ENCODE assay signal across 13 cellular contexts in genomic region chr17:31051517-31051916, GRCh38. TPM values are rescaled to one million over a fixed set of nuclear protein-coding genes. Genes with fewer than 3 reads are reported as not detected.
A peak's percentile ranks its signal among the peaks of the same experiment; 100 is the strongest.
DNase-seq lines count a peak whose midpoint lies in the region; ATAC-seq and TF ChIP-seq lines count a peak whose summit lies in the region.
"Had no signal": no experiment of that assay in that cellular context is flagged by ENCODE, and none has a peak within 500 bp of the region (broad histone marks: within the 10 kb centered on the region; RNA-seq: fewer than 3 reads in every experiment).

No MANE protein-coding gene starts in this region.

- H2AK9ac ChIP-seq in IMR-90 (replicated peaks; ENCODE audit: low read depth, low read length, poor library complexity) = peak overlapping the region; percentile 8

- 0 out of 2 replicates have a peak overlapping the region, but pooled peaks have one; percentile 57 for H3K23ac ChIP-seq in IMR-90 (ENCODE audit: low read depth, low read length)

- peak overlapping the region; percentile 26 for H3K27ac Mint-ChIP-seq in stimulated activated effector memory CD8-positive, alpha-beta T cell treated with anti-CD3 and anti-CD28 coated beads, Interleukin-12 subunit alpha, Interleukin-12 subunit beta, amount 100 ng/mL, for 72 hours
- H3K27ac Mint-ChIP-seq: activated CD4-positive, alpha-beta memory T cell treated with anti-CD3 and anti-CD28 coated beads for 36 hours; activated T-helper 2 cell treated with anti-CD3 and anti-CD28 coated beads, Interferon-gamma antibody, Interleukin-2, Interleukin-4, amounts not matched to agents 10 μg/mL and 5 μg/mL and 100 μg/mL, durations not matched to agents 14 hours and 24 hours and 36 hours had no signal

- WGBS in IMR-90 (ENCODE audit: extremely low coverage in 2 of 2, insufficient read length in 1 of 2), 2 experiments = no CpG with 5 or more reads among the region's 2 CpGs

- TF ChIP-seq RAD21 in IMR-90 (IDR thresholded peaks at IDR 0.05; ENCODE audit: low read length) = no peak

- CTCF ChIA-PET in IMR-90 (lab: Yijun Ruan, JAX) = interaction anchor here (0.5 to 0.7 kb wide), 2 partner anchors 331 to 788 kb away, joined by 3 read pairs; no protein-coding TSS in a partner anchor

- peak overlapping the region; percentile 76 for H3K4ac ChIP-seq in IMR-90 (ENCODE audit: low read depth, low read length)

- peak overlapping the region; percentile 64 for H3K14ac ChIP-seq in IMR-90 (replicated peaks; ENCODE audit: low read depth, low read length)

- dilution Hi-C loops in IMR-90 (cut with HindIII; ENCODE audit: low sequenced_read_pairs, unreplicated experiment) = no loop called here

- H3K9me3 ChIP-seq in IMR-90 (ENCODE audit: control insufficient read depth, insufficient read depth, low read length) = peaks cover 3% of the 10 kb centered on the region; the same call in 1 of the 2 replicates
- no peaks in the 10 kb centered on the region for H3K9me3 ChIP-seq in SJCRH30 (replicated peaks)

- ATAC-seq in IMR-90 (ENCODE audit: low read depth) (no peak), foreskin keratinocyte (no peak)
- no peak for ATAC-seq in stimulated activated effector memory CD8-positive, alpha-beta T cell treated with anti-CD3 and anti-CD28 coated beads, Interleukin-12 subunit alpha, Interleukin-12 subunit beta, amount 100 ng/mL, for 72 hours

- H3K4me2 ChIP-seq in IMR-90 (ENCODE audit: low read depth, low read length) = no peak overlapping the region

- peak overlapping the region; percentile 71 for H2AFZ ChIP-seq in IMR-90 (replicated peaks; ENCODE audit: low read length, poor library complexity)

- H3K18ac ChIP-seq in IMR-90 (ENCODE audit: low read depth, low read length) = peak overlapping the region; percentile 25; the same call in 1 of the 2 replicates

- no peak overlapping the region for H3K4me3 Mint-ChIP-seq in stimulated activated effector memory CD8-positive, alpha-beta T cell treated with anti-CD3 and anti-CD28 coated beads, Interleukin-12 subunit alpha, Interleukin-12 subunit beta, amount 100 ng/mL, for 72 hours
- H3K4me3 Mint-ChIP-seq: activated CD4-positive, alpha-beta memory T cell treated with anti-CD3 and anti-CD28 coated beads for 36 hours had no signal

- peak overlapping the region; percentile 68 for H4K91ac ChIP-seq in IMR-90 (ENCODE audit: insufficient read depth, low read depth, low read length)

- peaks cover 12% of the 10 kb centered on the region for H3K9me1 ChIP-seq in IMR-90 (ENCODE audit: insufficient read depth, low read length)

- no TSS peak for BruUV-seq in IMR-90 (replicated peaks; lab: Mats Ljungman, UMichigan)

- no peak overlapping the region for H3K9ac ChIP-seq in IMR-90 (ENCODE audit: low read depth, low read length)

- H2BK15ac ChIP-seq in IMR-90 (ENCODE audit: low read depth, low read length) = peak overlapping the region; percentile 53; the same call in 2 of the 3 replicates

- no peak for DNase-seq in IMR-90
- no peak for DNase-seq in SJCRH30
- no peak for DNase-seq in foreskin keratinocyte
- DNase-seq in stimulated activated effector memory CD8-positive, alpha-beta T cell treated with anti-CD3 and anti-CD28 coated beads, Interleukin-12 subunit alpha, Interleukin-12 subunit beta, amount 100 ng/mL, for 72 hours (ENCODE audit: low spot score in 2 of 2) = no peak
- no peak for DNase-seq in Kasumi-1 (lab: John Stamatoyannopoulos, UW)
- DNase-seq in NCI-H187 treated with DMSO at 0.1 percent for 48 hours (lab: John Stamatoyannopoulos, UW) = no peak
- no peak for DNase-seq in C1 segment of cervical spinal cord (lab: John Stamatoyannopoulos, UW)
- DNase-seq: activated CD4-positive, alpha-beta memory T cell treated with anti-CD3 and anti-CD28 coated beads for 36 hours; NCI-H1694; NCI-H524; stimulated activated CD4-positive, alpha-beta T cell treated with anti-CD3 and anti-CD28 coated beads, Interleukin-1b, Interleukin-23, amount 100 ng/mL, for 48 hours had no signal

- peak overlapping the region; percentile 41; the same call in 1 of the 2 replicates for H4K5ac ChIP-seq in IMR-90 (ENCODE audit: low read depth, low read length)

- 0 out of 2 replicates have a peak, but pooled peaks cover 5% of the 10 kb centered on the region for H4K20me1 ChIP-seq in IMR-90 (ENCODE audit: insufficient read depth, low read length)
- H4K20me1 ChIP-seq: BLaER1 treated with 17β-estradiol and CSF1 and Interleukin-3, amounts not matched to agents 10 nM and 100 nM had no signal

- no peak overlapping the region for H3K56ac ChIP-seq in IMR-90 (ENCODE audit: extremely low read depth, insufficient read depth, low read length)

- H3K9me3 Mint-ChIP-seq in stimulated activated effector memory CD8-positive, alpha-beta T cell treated with anti-CD3 and anti-CD28 coated beads, Interleukin-12 subunit alpha, Interleukin-12 subunit beta, amount 100 ng/mL, for 72 hours = no peaks in the 10 kb centered on the region
- H3K9me3 Mint-ChIP-seq: activated CD4-positive, alpha-beta memory T cell treated with anti-CD3 and anti-CD28 coated beads for 36 hours; activated T-helper 2 cell treated with anti-CD3 and anti-CD28 coated beads, Interferon-gamma antibody, Interleukin-2, Interleukin-4, amounts not matched to agents 10 μg/mL and 5 μg/mL and 100 μg/mL, durations not matched to agents 14 hours and 24 hours and 36 hours had no signal

- no peaks in the 10 kb centered on the region for H3K36me3 Mint-ChIP-seq in stimulated activated effector memory CD8-positive, alpha-beta T cell treated with anti-CD3 and anti-CD28 coated beads, Interleukin-12 subunit alpha, Interleukin-12 subunit beta, amount 100 ng/mL, for 72 hours
- H3K36me3 Mint-ChIP-seq: activated CD4-positive, alpha-beta memory T cell treated with anti-CD3 and anti-CD28 coated beads for 36 hours had no signal

- H3K4me1 Mint-ChIP-seq in stimulated activated effector memory CD8-positive, alpha-beta T cell treated with anti-CD3 and anti-CD28 coated beads, Interleukin-12 subunit alpha, Interleukin-12 subunit beta, amount 100 ng/mL, for 72 hours = peaks cover 17% of the 10 kb centered on the region

- H3K4me3 ChIP-seq in IMR-90 (ENCODE audit: insufficient read depth, low read depth, low read length) = no peak overlapping the region
- no peak overlapping the region for H3K4me3 ChIP-seq in SJCRH30
- H3K4me3 ChIP-seq: BLaER1 treated with 17β-estradiol and CSF1 and Interleukin-3, amounts not matched to agents 10 nM and 100 nM had no signal

- H3K79me1 ChIP-seq in IMR-90 (ENCODE audit: low read depth in 1 of 2, low read length in 2 of 2) = peaks cover 0 to 5% of the 10 kb centered on the region in 2 experiments; a peak in 1 of 4 replicates

- TF ChIP-seq POLR2A in IMR-90 (IDR thresholded peaks at IDR 0.05; ENCODE audit: low read depth, low read length) = no peak

- H2BK5ac ChIP-seq in IMR-90 (ENCODE audit: low read depth, low read length, poor library complexity, severe bottlenecking) = peak overlapping the region; percentile 59

- in situ Hi-C loops in IMR-90 (cut with MboI; ENCODE audit: low sequenced_read_pairs) = no loop called here

- peak overlapping the region; percentile 75 for H2BK120ac ChIP-seq in IMR-90 (ENCODE audit: low read depth, low read length)

- no peaks in the 10 kb centered on the region for H3K36me3 ChIP-seq in IMR-90 (ENCODE audit: control insufficient read depth, insufficient read depth, low read length)
- no peaks in the 10 kb centered on the region for H3K36me3 ChIP-seq in SJCRH30
- H3K36me3 ChIP-seq: BLaER1 treated with 17β-estradiol and CSF1 and Interleukin-3, amounts not matched to agents 10 nM and 100 nM had no signal

- H2BK20ac ChIP-seq in IMR-90 (ENCODE audit: low read depth, low read length) = peak overlapping the region; percentile 76; the same call in 1 of the 2 replicates

- intact Hi-C loops in IMR-90 (cut with micrococcal nuclease) = no loop called here

- H3K27ac ChIP-seq in IMR-90 (ENCODE audit: insufficient read depth, low read length) (no peak overlapping the region), SJCRH30 (peak overlapping the region; percentile 83), foreskin keratinocyte (peak overlapping the region; percentile 91)

- POLR2A ChIA-PET in IMR-90 (lab: Charles Lee; ENCODE audit: unreplicated experiment) = no interaction called here

- H3K27me3 ChIP-seq in IMR-90 (ENCODE audit: control insufficient read depth, insufficient read depth, low read length) (peaks cover 7% of the 10 kb centered on the region), SJCRH30 (no peaks in the 10 kb centered on the region), foreskin keratinocyte (no peaks in the 10 kb centered on the region)
- H3K27me3 ChIP-seq: BLaER1 treated with 17β-estradiol and CSF1 and Interleukin-3, amounts not matched to agents 10 nM and 100 nM had no signal

- TF ChIP-seq CTCF in IMR-90 (conservative IDR thresholded peaks at IDR 0.05; ENCODE audit: low read depth, low read length) = no peak
- TF ChIP-seq CTCF in foreskin keratinocyte (conservative IDR thresholded peaks at IDR 0.05) = no peak

- peaks cover 7% of the 10 kb centered on the region for H3K4me1 ChIP-seq in IMR-90 (ENCODE audit: control insufficient read depth, insufficient read depth, low read length)
- H3K4me1 ChIP-seq in SJCRH30 = peaks cover 17% of the 10 kb centered on the region
- H3K4me1 ChIP-seq in foreskin keratinocyte = peaks cover 19% of the 10 kb centered on the region

- peak overlapping the region; percentile 20 to 73; a peak in 3 of 4 replicates for H4K8ac ChIP-seq in IMR-90 (ENCODE audit: low read depth in 2 of 2, low read length in 2 of 2)

- peak overlapping the region; percentile 85 for H2AK5ac ChIP-seq in IMR-90 (ENCODE audit: low read depth, low read length)

TF ChIP-seq in IMR-90, 13 proteins besides CTCF, POLR2A, EP300 and RAD21:
- TF ChIP-seq RFX5 (IDR thresholded peaks at IDR 0.05; ENCODE audit: low read depth, low read length) (no peak), ELK1 (IDR thresholded peaks at IDR 0.05; ENCODE audit: borderline replicate concordance, low read depth, low read length) (no peak), BHLHE40 (IDR thresholded peaks at IDR 0.05; ENCODE audit: low read depth, low read length) (no peak)

RNA-seq across cellular contexts. Expression of gene NF1, which starts 43.3 kb away (rescaled TPM):
- total RNA-seq in IMR-90 (2012; rRNA removed) = 48.3 and 48.6 TPM in 2 replicates
- polyA plus RNA-seq in IMR-90 (2012; rRNA removed) = 16.1 and 17.9 TPM in 2 replicates
- polyA plus RNA-seq in IMR-90 (2012; cell fraction: cytosol; rRNA removed) = 4.8 and 5.0 TPM in 2 replicates
- polyA plus RNA-seq in IMR-90 (2012; cell fraction: nucleus; rRNA removed; ENCODE audit: low replicate concordance) = 10.1 and 96.9 TPM in 2 replicates
- 48.3 and 57.0 TPM in 2 replicates for total RNA-seq in SJCRH30 (2014; rRNA removed; shearing (Covaris generic))
- 31.1 and 35.7 TPM in 2 replicates for total RNA-seq in foreskin keratinocyte
- 3.7 and 4.1 TPM in 2 replicates for polyA plus RNA-seq in foreskin keratinocyte
